In genomic region chr11:74682731-74683278, GRCh38 we compare ENCODE assay signal across 1 cellular context.
TF ChIP-seq lines count a peak whose summit lies in the region.

No MANE protein-coding gene starts in this region.

TF ChIP-seq in HepG2, 621 proteins besides CTCF, POLR2A, EP300 and RAD21:
- no peak for TF ChIP-seq ZNF343 (CRISPR knock-in tag; IDR thresholded peaks at IDR 0.05)
- TF ChIP-seq ZNF629 (CRISPR knock-in tag; conservative IDR thresholded peaks at IDR 0.05), result peak; percentile 81
TF ChIP-seq in HepG2: peak in this region for 1.
